In the genomic region with DNA sequence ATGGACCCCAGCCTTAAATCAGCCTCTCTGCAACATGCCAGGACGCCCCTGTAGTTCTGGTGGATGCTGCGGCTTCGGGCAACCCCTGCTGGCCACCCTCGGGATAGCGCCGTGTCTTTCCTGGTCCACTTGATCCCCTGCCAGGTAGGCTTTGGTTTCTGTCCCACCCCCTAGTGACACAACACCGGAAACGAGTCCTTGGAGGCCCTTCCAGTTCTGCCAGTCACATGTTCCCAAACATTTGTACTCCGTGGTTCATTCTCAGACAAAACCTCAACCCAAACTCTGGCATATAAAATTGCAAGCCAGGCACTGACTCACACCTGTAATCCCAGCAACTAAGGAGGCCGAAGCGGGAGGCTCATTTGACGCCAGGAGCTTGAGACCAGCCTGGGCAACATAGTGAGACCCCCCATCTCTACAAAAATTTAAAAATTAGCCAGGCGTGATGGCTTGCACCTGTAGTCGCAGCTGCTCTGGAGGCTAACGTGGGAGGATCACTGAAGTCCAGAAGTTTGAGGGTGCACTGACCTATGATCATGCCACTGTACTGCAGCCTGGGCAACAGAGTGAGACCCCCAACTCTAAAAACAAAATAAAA, we compare ENCODE assay signal across 8 cellular contexts. TPM values are rescaled to one million over a fixed set of nuclear protein-coding genes. Genes with fewer than 3 reads are reported as not detected.
A peak's percentile ranks its signal among the peaks of the same experiment; 100 is the strongest.
DNase-seq lines count a peak whose midpoint lies in the region; FAIRE-seq and TF ChIP-seq lines count a peak whose summit lies in the region.

No MANE protein-coding gene starts in this region.

- H3K4me3 ChIP-seq in astrocyte of the cerebellum (ENCODE audit: low read depth, low read length) (no peak overlapping the region), small intestine (ENCODE audit: low read depth in 1 of 2, low read length in 2 of 2) (no peak overlapping the region)

- no peak overlapping the region for H3K4me3 Mint-ChIP-seq in T-helper 2 cell treated with Interferon-gamma antibody and Interleukin-4, amounts not matched to agents 5 μg/mL and 100 μg/mL, for 36 hours

- peak; percentile 81 for TF ChIP-seq CTCF in astrocyte of the cerebellum (IDR thresholded peaks at IDR 0.05; ENCODE audit: low read depth, low read length, missing control alignments)

- no peaks in the 10 kb centered on the region for H3K9me3 ChIP-seq in small intestine (ENCODE audit: control insufficient read depth, low read depth)

- no peaks in the 10 kb centered on the region for H3K36me3 Mint-ChIP-seq in T-helper 2 cell treated with Interferon-gamma antibody and Interleukin-4, amounts not matched to agents 5 μg/mL and 100 μg/mL, for 36 hours (ENCODE audit: low read depth)

- no peaks in the 10 kb centered on the region for H3K4me1 ChIP-seq in small intestine (ENCODE audit: control insufficient read depth in 2 of 2, insufficient read depth in 1 of 2, low read depth in 1 of 2, low read length in 1 of 2)

- DNase-seq in AG08396 (ENCODE audit: low spot score) (peak; percentile 92), GM19239 (ENCODE audit: insufficient read length, low spot score) (peak; percentile 83), NCI-H1105 treated with DMSO at 0.1 percent for 48 hours (lab: John Stamatoyannopoulos, UW) (peak; percentile 85), astrocyte of the cerebellum (ENCODE audit: low read depth) (peak; percentile 63), hypothalamus (lab: John Stamatoyannopoulos, UW) (peak in 49 of 51 donors; percentile 27 to 90 (median 77)), small intestine (peak; percentile 65), cortex of kidney (lab: John Stamatoyannopoulos, UW) (no peak)
- DNase-seq in T-helper 2 cell treated with Interferon-gamma antibody and Interleukin-4, amounts not matched to agents 5 μg/mL and 100 μg/mL, for 36 hours (ENCODE audit: low spot score) = peak; percentile 31

- H3K27me3 Mint-ChIP-seq in T-helper 2 cell treated with Interferon-gamma antibody and Interleukin-4, amounts not matched to agents 5 μg/mL and 100 μg/mL, for 36 hours (ENCODE audit: low read depth) = no peaks in the 10 kb centered on the region

- in situ Hi-C loops in astrocyte of the cerebellum (cut with HindIII; ENCODE audit: low sequenced_read_pairs) = no loop called here

- H3K9me3 Mint-ChIP-seq in T-helper 2 cell treated with Interferon-gamma antibody and Interleukin-4, amounts not matched to agents 5 μg/mL and 100 μg/mL, for 36 hours = no peaks in the 10 kb centered on the region

- FAIRE-seq in GM19239 (lab: Jason Lieb, UNC) (peak; percentile 97), small intestine (lab: Jason Lieb, UNC) (no peak)

- no peak overlapping the region for H3K27ac ChIP-seq in small intestine (ENCODE audit: low read depth in 1 of 2, low read length in 1 of 2)

- H3K27ac Mint-ChIP-seq in T-helper 2 cell treated with Interferon-gamma antibody and Interleukin-4, amounts not matched to agents 5 μg/mL and 100 μg/mL, for 36 hours = no peak overlapping the region

- H3K27me3 ChIP-seq in small intestine (ENCODE audit: control insufficient read depth in 2 of 2, insufficient read depth in 2 of 2, low read length in 2 of 2) = no peaks in the 10 kb centered on the region

- H3K36me3 ChIP-seq in small intestine (ENCODE audit: control insufficient read depth in 2 of 2, insufficient read depth in 2 of 2, low read length in 2 of 2) = no peaks in the 10 kb centered on the region

- WGBS in small intestine, 3 donors = 33 to 37% (median 35%) methylated on average over 15 of the region's 15 CpGs

- peaks cover 3% of the 10 kb centered on the region for H3K4me1 Mint-ChIP-seq in T-helper 2 cell treated with Interferon-gamma antibody and Interleukin-4, amounts not matched to agents 5 μg/mL and 100 μg/mL, for 36 hours (ENCODE audit: low read depth)

RNA-seq across cellular contexts. Expression of gene RASAL1, which starts 37.0 kb away (rescaled TPM):
- polyA plus RNA-seq in small intestine = under 1 TPM in 2 of 3 donors, not detected in 1; 0.16 to 0.81 TPM

RNA-seq across cellular contexts. Expression of gene DTX1, which starts 42.0 kb away (rescaled TPM):
- 1 to 10 TPM in 2 of 3 donors, under 1 TPM in 1; 0.45 to 4.8 (median 4.3) TPM for polyA plus RNA-seq in small intestine

RNA-seq across cellular contexts. Expression of gene CFAP73, which starts 51.0 kb away (rescaled TPM):
- under 1 TPM in 1 of 3 donors, not detected in 2; 0.19 TPM for polyA plus RNA-seq in small intestine
